In the genomic region with DNA sequence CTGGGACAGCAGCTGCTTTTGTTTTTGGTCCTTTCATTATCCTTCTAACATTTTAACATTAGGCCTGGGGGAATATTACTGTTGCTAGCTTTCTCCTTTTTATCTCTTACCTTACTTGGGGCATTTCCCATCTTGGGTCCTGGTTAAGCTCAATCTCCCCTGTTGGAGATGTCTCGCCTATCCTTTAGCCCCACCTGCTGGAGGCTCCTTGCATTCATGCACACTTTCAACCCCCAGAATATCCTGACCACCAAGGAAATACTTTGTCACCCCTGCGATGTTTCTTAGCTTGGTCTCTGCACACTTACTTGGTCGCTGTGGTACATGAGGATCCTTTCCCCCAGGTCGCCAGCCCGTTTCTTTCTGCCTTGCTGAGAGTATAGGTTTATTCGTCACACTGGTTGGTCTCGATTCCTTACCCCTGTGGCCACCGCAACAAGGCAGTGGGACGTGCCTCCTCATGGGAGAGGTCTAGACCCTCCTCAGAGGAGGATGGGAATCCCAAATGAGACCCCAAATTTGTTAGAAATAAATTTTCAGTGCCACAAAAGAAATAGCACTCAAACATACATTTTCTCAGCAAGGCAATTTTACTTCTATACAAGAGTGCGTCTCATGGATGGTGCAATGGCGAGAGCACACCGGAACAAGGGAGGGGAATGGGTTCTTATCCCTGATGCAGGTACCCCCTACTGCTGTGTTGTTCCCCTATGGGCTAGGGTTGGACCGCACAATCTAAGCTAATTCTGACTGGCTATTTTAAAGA, we compare ENCODE assay signal across 8 cellular contexts. TPM values are rescaled to one million over a fixed set of nuclear protein-coding genes. Genes with fewer than 3 reads are reported as not detected.
DNase-seq lines count a peak whose midpoint lies in the region; ATAC-seq and TF ChIP-seq lines count a peak whose summit lies in the region.

No MANE protein-coding gene starts in this region.

- POLR2A ChIA-PET in Caco-2 (lab: Charles Lee): interaction anchor here (1.0 kb wide), 1 partner anchor 18 kb away, joined by 3 read pairs; no protein-coding TSS in a partner anchor

- H3K36me3 ChIP-seq in Caco-2 (ENCODE audit: control insufficient read depth, insufficient read depth, low read length) (peaks cover 11% of the 10 kb centered on the region), Karpas-422 (ENCODE audit: insufficient read depth, low read length) (peaks cover 3% of the 10 kb centered on the region; the same call in 1 of the 2 replicates), fibroblast of lung (ENCODE audit: control insufficient read depth, insufficient read depth, low read length) (peaks cover 4% of the 10 kb centered on the region)

- DNase-seq in Caco-2: peak; percentile 55 to 58
- peak; percentile 82 for DNase-seq in Karpas-422
- peak; percentile 73 for DNase-seq in activated CD8-positive, alpha-beta memory T cell treated with anti-CD3 and anti-CD28 coated beads, Interleukin-2, amount 10 ng/mL, durations not matched to agents 7 days and 5 days
- DNase-seq in fibroblast of lung (ENCODE audit: low read depth in 2 of 2): peak; percentile 47 to 61
- DNase-seq in stimulated activated CD4-positive, alpha-beta T cell treated with anti-CD3 and anti-CD28 coated beads, Interleukin-1b, Interleukin-23, amount 100 ng/mL, for 4 hours (ENCODE audit: low read depth in 2 of 2): peak; percentile 50 to 63
- no peak for DNase-seq in omental fat pad (ENCODE audit: low spot score)
- no peak for DNase-seq in DMS153 (lab: John Stamatoyannopoulos, UW)
- no peak for DNase-seq in C1 segment of cervical spinal cord (lab: John Stamatoyannopoulos, UW)

- H3K9me2 ChIP-seq in Karpas-422 (replicated peaks; ENCODE audit: insufficient read depth, low read length): no peaks in the 10 kb centered on the region

- H3K79me2 ChIP-seq in Karpas-422 (ENCODE audit: low read length): no peaks in the 10 kb centered on the region
- H3K79me2 ChIP-seq in fibroblast of lung (ENCODE audit: control insufficient read depth, insufficient read depth, low read length): no peaks in the 10 kb centered on the region

- H3K9ac ChIP-seq in Karpas-422 (ENCODE audit: low read length) (no peak overlapping the region), fibroblast of lung (ENCODE audit: insufficient read depth, low read length) (no peak overlapping the region)

- H3K4me1 ChIP-seq in Caco-2: peaks cover 12% of the 10 kb centered on the region
- peaks cover 8% of the 10 kb centered on the region for H3K4me1 ChIP-seq in Karpas-422 (ENCODE audit: low read length)
- no peaks in the 10 kb centered on the region for H3K4me1 ChIP-seq in fibroblast of lung (ENCODE audit: control insufficient read depth, extremely low read depth, insufficient read depth, low read length)

- no peaks in the 10 kb centered on the region for H4K20me1 ChIP-seq in Karpas-422 (ENCODE audit: insufficient read depth, low read depth, low read length)
- H4K20me1 ChIP-seq in fibroblast of lung (ENCODE audit: control insufficient read depth, extremely low read depth, insufficient read depth, low read length): no peaks in the 10 kb centered on the region

- peaks cover 10% of the 10 kb centered on the region for H3K9me3 Mint-ChIP-seq in Caco-2 (ENCODE audit: unreplicated experiment)
- H3K9me3 Mint-ChIP-seq in activated CD8-positive, alpha-beta memory T cell treated with anti-CD3 and anti-CD28 coated beads, Interleukin-2, amount 10 ng/mL, durations not matched to agents 7 days and 5 days (ENCODE audit: low read depth): no peaks in the 10 kb centered on the region

- CTCF ChIA-PET in Caco-2 (lab: Charles Lee): interaction anchor here (0.6 to 1.6 kb wide), 7 partner anchors 16 to 292 kb away, joined by 3 to 6 read pairs (median 3); no protein-coding TSS in a partner anchor
- CTCF ChIA-PET in activated CD8-positive, alpha-beta memory T cell treated with anti-CD3 and anti-CD28 coated beads, Interleukin-2, amount 10 ng/mL, durations not matched to agents 7 days and 5 days (lab: Charles Lee): interaction anchor here (0.6 to 2.8 kb wide), 31 partner anchors 15 to 363 kb away, joined by 3 to 16 read pairs (median 4); partner anchors contain the start of genes APOL1, APOL2 and FOXRED2

- H3K27me3 Mint-ChIP-seq in Caco-2 (ENCODE audit: insufficient read depth, unreplicated experiment): no peaks in the 10 kb centered on the region
- no peaks in the 10 kb centered on the region for H3K27me3 Mint-ChIP-seq in activated CD8-positive, alpha-beta memory T cell treated with anti-CD3 and anti-CD28 coated beads, Interleukin-2, amount 10 ng/mL, durations not matched to agents 7 days and 5 days

- no peak for ATAC-seq in activated CD8-positive, alpha-beta memory T cell treated with anti-CD3 and anti-CD28 coated beads, Interleukin-2, amount 10 ng/mL, durations not matched to agents 7 days and 5 days
- no peak for ATAC-seq in omental fat pad (ENCODE audit: low FRiP score)

- TF ChIP-seq CTCF in Caco-2 (IDR thresholded peaks at IDR 0.05; ENCODE audit: insufficient read depth in 1 of 2, low read depth in 1 of 2, low read length in 1 of 2, severe bottlenecking in 1 of 2, unreplicated experiment in 1 of 2) (peak; percentile 40 to 58), fibroblast of lung (conservative IDR thresholded peaks at IDR 0.05 in 1 of 2, IDR thresholded peaks at IDR 0.05 in 1 of 2; ENCODE audit: low read depth in 1 of 2, low read length in 2 of 2) (peak; percentile 62 to 79), omental fat pad (IDR thresholded peaks at IDR 0.05) (no peak)

- H3K36me3 Mint-ChIP-seq in Caco-2 (ENCODE audit: insufficient read depth, unreplicated experiment): peaks cover 82% of the 10 kb centered on the region
- H3K36me3 Mint-ChIP-seq in activated CD8-positive, alpha-beta memory T cell treated with anti-CD3 and anti-CD28 coated beads, Interleukin-2, amount 10 ng/mL, durations not matched to agents 7 days and 5 days: peaks cover 15% of the 10 kb centered on the region

- no peak overlapping the region for H3K4me2 ChIP-seq in Karpas-422 (ENCODE audit: low read depth, low read length, poor library complexity, severe bottlenecking)
- H3K4me2 ChIP-seq in fibroblast of lung (ENCODE audit: extremely low read depth, insufficient read depth, low read length): no peak overlapping the region

- BruUV-seq in Caco-2 (replicated peaks; lab: Mats Ljungman, UMichigan): no TSS peak

- intact Hi-C loops in Caco-2 (cut with micrococcal nuclease; ENCODE audit: unreplicated experiment): no loop called here

- H3K27ac Mint-ChIP-seq in Caco-2 (ENCODE audit: unreplicated experiment): peak overlapping the region; percentile 25
- no peak overlapping the region for H3K27ac Mint-ChIP-seq in activated CD8-positive, alpha-beta memory T cell treated with anti-CD3 and anti-CD28 coated beads, Interleukin-2, amount 10 ng/mL, durations not matched to agents 7 days and 5 days

- H3K4me3 ChIP-seq in Caco-2 (ENCODE audit: low read depth, low read length) (no peak overlapping the region), Karpas-422 (ENCODE audit: low read length) (no peak overlapping the region), fibroblast of lung (replicated peaks in 1 of 4; ENCODE audit: control extremely low read depth in 1 of 4, insufficient read depth in 1 of 4, low read depth in 3 of 4, low read length in 4 of 4) (no peak overlapping the region)

- peaks cover 18% of the 10 kb centered on the region for H3K4me1 Mint-ChIP-seq in Caco-2 (ENCODE audit: low read depth, unreplicated experiment)
- H3K4me1 Mint-ChIP-seq in activated CD8-positive, alpha-beta memory T cell treated with anti-CD3 and anti-CD28 coated beads, Interleukin-2, amount 10 ng/mL, durations not matched to agents 7 days and 5 days: peaks cover 11% of the 10 kb centered on the region

- no peak overlapping the region for H3K27ac ChIP-seq in Karpas-422 (ENCODE audit: low read length)
- H3K27ac ChIP-seq in fibroblast of lung (ENCODE audit: insufficient read depth, low read length): no peak overlapping the region

- no peak overlapping the region for H2AFZ ChIP-seq in Karpas-422 (ENCODE audit: low read length)
- no peak overlapping the region for H2AFZ ChIP-seq in fibroblast of lung (ENCODE audit: low read length)

- H3K4me3 Mint-ChIP-seq in Caco-2 (ENCODE audit: unreplicated experiment): peak overlapping the region; percentile 11
- H3K4me3 Mint-ChIP-seq in activated CD8-positive, alpha-beta memory T cell treated with anti-CD3 and anti-CD28 coated beads, Interleukin-2, amount 10 ng/mL, durations not matched to agents 7 days and 5 days: no peak overlapping the region

- no peaks in the 10 kb centered on the region for H3K27me3 ChIP-seq in Caco-2 (replicated peaks; ENCODE audit: control insufficient read depth, insufficient read depth, low read length)
- H3K27me3 ChIP-seq in Karpas-422 (ENCODE audit: low read length): no peaks in the 10 kb centered on the region
- no peaks in the 10 kb centered on the region for H3K27me3 ChIP-seq in fibroblast of lung (ENCODE audit: control insufficient read depth, insufficient read depth, low read length)

- H3K9me3 ChIP-seq in Caco-2 (no peaks in the 10 kb centered on the region; the same call in 1 of the 2 replicates), Karpas-422 (ENCODE audit: low read length) (no peaks in the 10 kb centered on the region; the same call in 1 of the 2 replicates), fibroblast of lung (ENCODE audit: control insufficient read depth, insufficient read depth, low read depth, low read length) (no peaks in the 10 kb centered on the region)

RNA-seq across cellular contexts. Expression of gene TXN2, which starts 5.4 kb away (rescaled TPM):
- total RNA-seq in Caco-2 (2022) (75.8 and 77.2 TPM in 2 replicates), fibroblast of lung (20.5 and 25.3 TPM in 2 replicates), omental fat pad (10 to 100 TPM; 53.2 to 82.0 (median 66.2) TPM)
- total RNA-seq in Karpas-422 (2014; rRNA removed; shearing (Covaris generic); ENCODE audit: low replicate concordance): 26.7 and 45.4 TPM in 2 replicates
- total RNA-seq in activated CD8-positive, alpha-beta memory T cell treated with anti-CD3 and anti-CD28 coated beads, Interleukin-2, amount 10 ng/mL, durations not matched to agents 7 days and 5 days: 10 to 100 TPM; 78.7 to 82.6 TPM
- 118 and 164 TPM in 2 replicates for polyA plus RNA-seq in fibroblast of lung
- polyA plus RNA-seq in fibroblast of lung (2012): 82.3 and 118 TPM in 2 replicates
- 75.3 and 223 TPM in 2 replicates for polyA minus RNA-seq in fibroblast of lung (ENCODE audit: low replicate concordance)

RNA-seq across cellular contexts. Expression of gene FOXRED2, which starts 20.0 kb away (rescaled TPM):
- total RNA-seq in Caco-2 (2022) (182 and 220 TPM in 2 replicates), fibroblast of lung (3.3 and 8.7 TPM in 2 replicates), omental fat pad (10 to 100 TPM in 1 of 4 donors, 1 to 10 TPM in 3; 4.0 to 11.7 (median 5.1) TPM)
- total RNA-seq in Karpas-422 (2014; rRNA removed; shearing (Covaris generic); ENCODE audit: low replicate concordance): 4.8 and 9.9 TPM in 2 replicates
- total RNA-seq in activated CD8-positive, alpha-beta memory T cell treated with anti-CD3 and anti-CD28 coated beads, Interleukin-2, amount 10 ng/mL, durations not matched to agents 7 days and 5 days: 10 to 100 TPM; 11.9 to 12.1 TPM
- 3.8 and 8.8 TPM in 2 replicates for polyA plus RNA-seq in fibroblast of lung
- polyA plus RNA-seq in fibroblast of lung (2012): 5.1 and 9.6 TPM in 2 replicates
- 13.7 and 28.1 TPM in 2 replicates for polyA minus RNA-seq in fibroblast of lung (ENCODE audit: low replicate concordance)

RNA-seq across cellular contexts. Expression of gene EIF3D, which starts 42.2 kb away (rescaled TPM):
- total RNA-seq in Caco-2 (2022): 240 and 250 TPM in 2 replicates
- 481 and 566 TPM in 2 replicates for total RNA-seq in Karpas-422 (2014; rRNA removed; shearing (Covaris generic); ENCODE audit: low replicate concordance)
- total RNA-seq in activated CD8-positive, alpha-beta memory T cell treated with anti-CD3 and anti-CD28 coated beads, Interleukin-2, amount 10 ng/mL, durations not matched to agents 7 days and 5 days: 100 to 1,000 TPM; 205 to 232 TPM
- total RNA-seq in fibroblast of lung: 306 and 407 TPM in 2 replicates
- 267 and 318 TPM in 2 replicates for polyA plus RNA-seq in fibroblast of lung
- polyA plus RNA-seq in fibroblast of lung (2012): 165 and 195 TPM in 2 replicates
- polyA minus RNA-seq in fibroblast of lung (ENCODE audit: low replicate concordance): 371 and 415 TPM in 2 replicates
- total RNA-seq in omental fat pad: 100 to 1,000 TPM; 248 to 355 (median 268) TPM

Comparison
In these comparisons a context has a peak if more than half of its experiments do, and no peak if none do; other contexts are left out.
1. DNase-seq: peak in Caco-2 (2 of 2), Karpas-422 (single experiment), activated CD8-positive, alpha-beta memory T cell treated with anti-CD3 and anti-CD28 coated beads, Interleukin-2, amount 10 ng/mL, durations not matched to agents 7 days and 5 days (single experiment), fibroblast of lung (2 of 2) and stimulated activated CD4-positive, alpha-beta T cell treated with anti-CD3 and anti-CD28 coated beads, Interleukin-1b, Interleukin-23, amount 100 ng/mL, for 4 hours (2 of 2); none in omental fat pad (single experiment), DMS153 (single experiment) and C1 segment of cervical spinal cord (0 of 14).
2. CTCF ChIP-seq: peak in Caco-2 (2 of 2) and fibroblast of lung (2 of 2); none in omental fat pad (0 of 3).
3. RNA of gene FOXRED2, which starts 20.0 kb away (total RNA-seq): 182 to 220 TPM in Caco-2; 11.9 to 12.1 TPM in activated CD8-positive, alpha-beta memory T cell treated with anti-CD3 and anti-CD28 coated beads, Interleukin-2, amount 10 ng/mL, durations not matched to agents 7 days and 5 days, 4.0 to 11.7 TPM in omental fat pad, 4.8 to 9.9 TPM in Karpas-422 and 3.3 to 8.7 TPM in fibroblast of lung; every median in the first group is over 10 times any median in the second.